ENCODE assay signal across 8 cellular contexts in the genomic region with DNA sequence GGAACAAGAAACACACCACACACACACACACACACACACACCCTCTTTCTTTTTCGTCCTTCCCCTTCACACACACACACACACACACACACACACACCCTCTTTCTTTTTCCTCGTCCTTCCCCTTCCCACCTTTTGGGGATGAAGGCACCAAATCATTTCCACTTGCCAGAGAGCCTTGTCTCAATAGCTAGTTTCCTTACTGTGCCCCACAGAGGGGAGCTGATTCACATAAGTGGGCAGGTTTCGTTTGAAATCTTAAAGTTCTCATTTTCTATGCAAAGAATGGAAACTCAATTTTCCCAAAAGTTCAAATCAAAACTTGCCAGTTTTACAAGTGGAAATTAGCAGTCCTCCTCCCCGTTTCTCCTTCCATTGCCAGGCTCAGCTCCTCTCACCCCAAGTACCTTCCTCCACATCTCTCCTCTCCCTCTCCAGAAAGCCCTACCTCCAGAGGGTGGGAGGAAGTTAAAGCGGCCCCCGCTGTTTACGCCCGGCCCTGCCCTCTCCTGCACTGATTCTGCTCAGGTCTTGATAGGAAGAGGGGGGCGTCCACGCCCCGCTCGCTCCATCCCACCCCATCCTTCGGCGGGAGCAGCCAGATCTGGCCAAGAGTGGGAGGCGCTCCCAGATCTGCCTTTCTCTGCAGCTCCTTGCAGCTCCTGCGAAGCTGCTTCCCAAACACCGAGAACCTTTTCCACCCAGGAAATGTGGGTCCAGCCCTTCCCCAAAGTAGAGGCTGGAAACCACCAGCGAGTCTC. TPM values are rescaled to one million over a fixed set of nuclear protein-coding genes. Genes with fewer than 3 reads are reported as not detected.
A peak's percentile ranks its signal among the peaks of the same experiment; 100 is the strongest.
DNase-seq lines count a peak whose midpoint lies in the region; ATAC-seq and TF ChIP-seq lines count a peak whose summit lies in the region.

No MANE protein-coding gene starts in this region.

- H3K4me3 Mint-ChIP-seq in CD4-positive, alpha-beta memory T cell = peak overlapping the region in 6 of 8 donors; percentile 10 to 59 (median 32)

- H4K20me1 ChIP-seq in neural cell (ENCODE audit: insufficient read depth) = no peaks in the 10 kb centered on the region

- H3K9me3 ChIP-seq in CD4-positive, alpha-beta memory T cell (ENCODE audit: control insufficient read depth in 1 of 2, low read length in 2 of 2) = no peaks in the 10 kb centered on the region
- H3K9me3 ChIP-seq in neural cell (ENCODE audit: low read length) = no peaks in the 10 kb centered on the region

- no peak overlapping the region for H3K27ac ChIP-seq in CD4-positive, alpha-beta memory T cell (ENCODE audit: low read depth, low read length)
- peak overlapping the region; percentile 82 for H3K27ac ChIP-seq in neural cell (ENCODE audit: low read length)

- H3K27ac Mint-ChIP-seq in CD4-positive, alpha-beta memory T cell = no peak overlapping the region

- peaks cover 36% of the 10 kb centered on the region for H3K79me2 ChIP-seq in neural cell (replicated peaks; ENCODE audit: insufficient read depth, low read length)

- intact Hi-C loops in CD4-positive, alpha-beta memory T cell (cut with micrococcal nuclease) = no loop called here

- peak overlapping the region; percentile 92 for H3K9ac ChIP-seq in neural cell (ENCODE audit: low read length)

- POLR2A ChIA-PET in CD4-positive, alpha-beta memory T cell (lab: Charles Lee; ENCODE audit: partially characterized antibody) = no interaction called here

- peaks cover 8 to 20% (median 14%) of the 10 kb centered on the region in 4 donors for H3K4me1 Mint-ChIP-seq in CD4-positive, alpha-beta memory T cell

- peak overlapping the region; percentile 56 for H3K4me2 ChIP-seq in neural cell (ENCODE audit: low read length)

- peak; percentile 37 for TF ChIP-seq RAD21 in neural cell (conservative IDR thresholded peaks at IDR 0.05)

- H3K27me3 Mint-ChIP-seq in CD4-positive, alpha-beta memory T cell = peaks cover 24 to 33% of the 10 kb centered on the region in 2 donors

- CTCF ChIA-PET in CD4-positive, alpha-beta memory T cell (lab: Charles Lee; ENCODE audit: partially characterized antibody) = no interaction called here

- no peaks in the 10 kb centered on the region for H3K4me1 ChIP-seq in CD4-positive, alpha-beta memory T cell (ENCODE audit: insufficient read depth, low read length)

- peaks cover 0 to 8% (median 2%) of the 10 kb centered on the region in 8 donors for H3K9me3 Mint-ChIP-seq in CD4-positive, alpha-beta memory T cell

- H3K27me3 ChIP-seq in CD4-positive, alpha-beta memory T cell (ENCODE audit: insufficient read depth, low read length) = peaks cover 5% of the 10 kb centered on the region
- no peaks in the 10 kb centered on the region for H3K27me3 ChIP-seq in neural cell (ENCODE audit: insufficient read depth, low read depth, low read length)

- H3F3A ChIP-seq in neural cell (ENCODE audit: insufficient read depth, low read length, poor library complexity, severe bottlenecking) = peaks cover 3% of the 10 kb centered on the region

- no peak for TF ChIP-seq EP300 in neural cell (conservative IDR thresholded peaks at IDR 0.05; ENCODE audit: poor library complexity, severe bottlenecking)

- no peak for DNase-seq in CD4-positive, alpha-beta memory T cell
- peak; percentile 76 for DNase-seq in NCI-H748 (lab: John Stamatoyannopoulos, UW; ENCODE audit: unreplicated experiment)
- DNase-seq in fibroblast of the aortic adventitia (ENCODE audit: low read depth) = peak; percentile 15
- DNase-seq in T-helper 2 cell = no peak
- no peak for DNase-seq in amniotic stem cell (lab: John Stamatoyannopoulos, UW)

- H3K36me3 ChIP-seq in CD4-positive, alpha-beta memory T cell (ENCODE audit: insufficient read depth, low read length) = no peaks in the 10 kb centered on the region
- no peaks in the 10 kb centered on the region for H3K36me3 ChIP-seq in neural cell (ENCODE audit: insufficient read depth, low read length)

- ATAC-seq in HG02798 (IDR thresholded peaks at IDR 0.05; ENCODE audit: poor library complexity, unreplicated experiment) = no peak
- ATAC-seq in GM21423 (IDR thresholded peaks at IDR 0.05; ENCODE audit: unreplicated experiment) = no peak

- H3K4me3 ChIP-seq in CD4-positive, alpha-beta memory T cell (ENCODE audit: low read length in 2 of 2) = no peak overlapping the region
- H3K4me3 ChIP-seq in fibroblast of the aortic adventitia (ENCODE audit: low read depth, low read length) (peak overlapping the region; percentile 74), neural cell (ENCODE audit: low read length) (peak overlapping the region; percentile 83)

- peaks cover 1 to 7% of the 10 kb centered on the region in 2 donors for H3K36me3 Mint-ChIP-seq in CD4-positive, alpha-beta memory T cell

- H2AFZ ChIP-seq in neural cell (ENCODE audit: low read depth, low read length) = peak overlapping the region; percentile 48

- no peaks in the 10 kb centered on the region for H3K9me2 ChIP-seq in neural cell (ENCODE audit: insufficient read depth, low read length)

- no peak for TF ChIP-seq CTCF in fibroblast of the aortic adventitia (IDR thresholded peaks at IDR 0.05; ENCODE audit: insufficient read depth, low read length)
- no peak for TF ChIP-seq CTCF in neural cell (IDR thresholded peaks at IDR 0.05; ENCODE audit: poor library complexity, severe bottlenecking)

TF ChIP-seq in neural cell, 6 proteins besides CTCF, POLR2A, EP300 and RAD21:
- no peak for TF ChIP-seq MXI1 (conservative IDR thresholded peaks at IDR 0.05; ENCODE audit: poor library complexity, severe bottlenecking)
- peak; percentile 30 for TF ChIP-seq POLR2AphosphoS5 (IDR thresholded peaks at IDR 0.05)
- TF ChIP-seq TAF1 (IDR thresholded peaks at IDR 0.05; ENCODE audit: low read depth) = peak; percentile 75
- no peak for TF ChIP-seq SMC3 (conservative IDR thresholded peaks at IDR 0.05; ENCODE audit: poor library complexity)
- no peak for TF ChIP-seq EZH2 (IDR thresholded peaks at IDR 0.05; ENCODE audit: borderline replicate concordance, insufficient read depth, low read length, poor library complexity, severe bottlenecking)
- TF ChIP-seq, protein P1, sequence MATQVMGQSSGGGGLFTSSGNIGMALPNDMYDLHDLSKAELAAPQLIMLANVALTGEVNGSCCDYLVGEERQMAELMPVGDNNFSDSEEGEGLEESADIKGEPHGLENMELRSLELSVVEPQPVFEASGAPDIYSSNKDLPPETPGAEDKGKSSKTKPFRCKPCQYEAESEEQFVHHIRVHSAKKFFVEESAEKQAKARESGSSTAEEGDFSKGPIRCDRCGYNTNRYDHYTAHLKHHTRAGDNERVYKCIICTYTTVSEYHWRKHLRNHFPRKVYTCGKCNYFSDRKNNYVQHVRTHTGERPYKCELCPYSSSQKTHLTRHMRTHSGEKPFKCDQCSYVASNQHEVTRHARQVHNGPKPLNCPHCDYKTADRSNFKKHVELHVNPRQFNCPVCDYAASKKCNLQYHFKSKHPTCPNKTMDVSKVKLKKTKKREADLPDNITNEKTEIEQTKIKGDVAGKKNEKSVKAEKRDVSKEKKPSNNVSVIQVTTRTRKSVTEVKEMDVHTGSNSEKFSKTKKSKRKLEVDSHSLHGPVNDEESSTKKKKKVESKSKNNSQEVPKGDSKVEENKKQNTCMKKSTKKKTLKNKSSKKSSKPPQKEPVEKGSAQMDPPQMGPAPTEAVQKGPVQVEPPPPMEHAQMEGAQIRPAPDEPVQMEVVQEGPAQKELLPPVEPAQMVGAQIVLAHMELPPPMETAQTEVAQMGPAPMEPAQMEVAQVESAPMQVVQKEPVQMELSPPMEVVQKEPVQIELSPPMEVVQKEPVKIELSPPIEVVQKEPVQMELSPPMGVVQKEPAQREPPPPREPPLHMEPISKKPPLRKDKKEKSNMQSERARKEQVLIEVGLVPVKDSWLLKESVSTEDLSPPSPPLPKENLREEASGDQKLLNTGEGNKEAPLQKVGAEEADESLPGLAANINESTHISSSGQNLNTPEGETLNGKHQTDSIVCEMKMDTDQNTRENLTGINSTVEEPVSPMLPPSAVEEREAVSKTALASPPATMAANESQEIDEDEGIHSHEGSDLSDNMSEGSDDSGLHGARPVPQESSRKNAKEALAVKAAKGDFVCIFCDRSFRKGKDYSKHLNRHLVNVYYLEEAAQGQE (IDR thresholded peaks at IDR 0.05; ENCODE audit: borderline replicate concordance) = no peak

RNA-seq across cellular contexts. Expression of a gene that starts 1.3 kb away (rescaled TPM):
- not detected for total RNA-seq in CD4-positive, alpha-beta memory T cell
- not detected for polyA plus RNA-seq in CD4-positive, alpha-beta memory T cell
- 3.9 and 11.9 TPM in 2 replicates for total RNA-seq in fibroblast of the aortic adventitia (ENCODE audit: low replicate concordance)
- 35.2 and 53.5 TPM in 2 replicates for polyA plus RNA-seq in neural cell
- polyA minus RNA-seq in neural cell = 59.2 and 66.0 TPM in 2 replicates

Comparison
In these comparisons a context has a peak if more than half of its experiments do, and no peak if none do; other contexts are left out.
1. DNase-seq: peak in NCI-H748 (single experiment) and fibroblast of the aortic adventitia (single experiment); none in CD4-positive, alpha-beta memory T cell (0 of 5), T-helper 2 cell (0 of 5) and amniotic stem cell (single experiment).
2. H3K4me3 ChIP-seq: peak in fibroblast of the aortic adventitia (single experiment) and neural cell (single experiment); none in CD4-positive, alpha-beta memory T cell (0 of 2).